9 cellular contexts compared by ENCODE assay signal in genomic region chr22:42399315-42400271, GRCh38. TPM values are rescaled to one million over a fixed set of nuclear protein-coding genes. Genes with fewer than 3 reads are reported as not detected.
DNase-seq lines count a peak whose midpoint lies in the region; ATAC-seq and TF ChIP-seq lines count a peak whose summit lies in the region.
"Had no signal": no experiment of that assay in that cellular context is flagged by ENCODE, and none has a peak within 500 bp of the region (broad histone marks: within the 10 kb centered on the region; RNA-seq: fewer than 3 reads in every experiment).

No MANE protein-coding gene starts in this region.

- H3K4me3 ChIP-seq in SJCRH30 (no peak overlapping the region), lung (no peak overlapping the region)

- DNase-seq in DMS53 (lab: John Stamatoyannopoulos, UW) (peak; percentile 70), NCI-H1436 treated with DMSO at 0.1 percent for 48 hours (lab: John Stamatoyannopoulos, UW) (peak; percentile 85), SJCRH30 (peak; percentile 66 to 71), lung (ENCODE audit: low spot score) (peak; percentile 39), T-helper 2 cell (no peak)
- no peak for DNase-seq in stimulated activated CD4-positive, alpha-beta T cell treated with anti-CD3 and anti-CD28 coated beads, Interleukin-12 subunit alpha, Interleukin-12 subunit beta, amount 100 ng/mL, for 4 hours
- no peak for DNase-seq in activated naive CD4-positive, alpha-beta T cell (lab: John Stamatoyannopoulos, UW)
- DNase-seq in effector CD8-positive, alpha-beta T cell (lab: John Stamatoyannopoulos, UW): no peak

- no peak for ATAC-seq in lung (ENCODE audit: insufficient read depth, low FRiP score)

- no peaks in the 10 kb centered on the region for H3K4me1 ChIP-seq in SJCRH30
- H3K4me1 ChIP-seq in lung (ENCODE audit: control insufficient read depth in 2 of 2, insufficient read depth in 2 of 2, low read length in 2 of 2): peaks cover 0 to 3% of the 10 kb centered on the region in 2 donors

- WGBS in lung, 2 donors: 63 to 76% methylated on average over 30 of the region's 30 CpGs

- no peak for TF ChIP-seq CTCF in lung (IDR thresholded peaks at IDR 0.05; ENCODE audit: control extremely low read depth, extremely low read depth)

- H3K27me3 ChIP-seq in SJCRH30: peaks cover 10% of the 10 kb centered on the region
- no peaks in the 10 kb centered on the region for H3K27me3 ChIP-seq in lung (ENCODE audit: control insufficient read depth, insufficient read depth)

- no peaks in the 10 kb centered on the region for H3K9me3 ChIP-seq in SJCRH30 (replicated peaks)
- H3K9me3 ChIP-seq in lung (ENCODE audit: control insufficient read depth in 2 of 2, insufficient read depth in 1 of 2, low read length in 1 of 2): no peaks in the 10 kb centered on the region

- H3K36me3 ChIP-seq in SJCRH30: no peaks in the 10 kb centered on the region
- H3K36me3 ChIP-seq in lung (ENCODE audit: control insufficient read depth in 2 of 2, insufficient read depth in 2 of 2, low read length in 2 of 2): no peaks in the 10 kb centered on the region

- H3K27ac ChIP-seq in SJCRH30 (no peak overlapping the region), lung (ENCODE audit: low read depth in 1 of 2, low read length in 1 of 2) (no peak overlapping the region)

RNA-seq across cellular contexts. Expression of gene NFAM1, which starts 32.6 kb away (rescaled TPM):
- 0.18 TPM in 1 of 2 replicates, not detected in the other for total RNA-seq in SJCRH30 (2014; rRNA removed; shearing (Covaris generic))
- 10 to 100 TPM in 1 of 2 donors, 1 to 10 TPM in 1; 2.2 to 14.4 TPM for total RNA-seq in lung
- 10 to 100 TPM in 1 of 2 donors, 1 to 10 TPM in 1; 3.6 to 24.6 TPM for polyA plus RNA-seq in lung
- total RNA-seq: epithelial cell of proximal tubule had no signal

Comparison
In these comparisons a context has a peak if more than half of its experiments do, and no peak if none do; other contexts are left out.
1. DNase-seq: peak in DMS53 (single experiment), NCI-H1436 treated with DMSO at 0.1 percent for 48 hours (single experiment), SJCRH30 (2 of 2) and lung (single experiment); none in stimulated activated CD4-positive, alpha-beta T cell treated with anti-CD3 and anti-CD28 coated beads, Interleukin-12 subunit alpha, Interleukin-12 subunit beta, amount 100 ng/mL, for 4 hours (single experiment), activated naive CD4-positive, alpha-beta T cell (0 of 4), effector CD8-positive, alpha-beta T cell (single experiment) and T-helper 2 cell (0 of 5).